8 cellular contexts compared by ENCODE assay signal in genomic region chr19:13842294-13843103, GRCh38. TPM values are rescaled to one million over a fixed set of nuclear protein-coding genes. Genes with fewer than 3 reads are reported as not detected.
DNase-seq lines count a peak whose midpoint lies in the region; ATAC-seq and TF ChIP-seq lines count a peak whose summit lies in the region.

No MANE protein-coding gene starts in this region.

- H3K4me3 ChIP-seq in Caco-2 (ENCODE audit: low read depth, low read length) (peak overlapping the region; percentile 81), body of pancreas (peak overlapping the region; percentile 76 to 96), iPS-11a (ENCODE audit: low read depth, low read length) (peak overlapping the region; percentile 63), skeletal muscle satellite cell (ENCODE audit: low read length) (peak overlapping the region; percentile 95)

- H3K27me3 Mint-ChIP-seq in Caco-2 (ENCODE audit: insufficient read depth, unreplicated experiment) (no peaks in the 10 kb centered on the region), T-helper 17 cell (no peaks in the 10 kb centered on the region)

- H3K27me3 ChIP-seq in Caco-2 (replicated peaks; ENCODE audit: control insufficient read depth, insufficient read depth, low read length) (no peaks in the 10 kb centered on the region), body of pancreas (no peaks in the 10 kb centered on the region), skeletal muscle satellite cell (ENCODE audit: control insufficient read depth, insufficient read depth, low read length) (no peaks in the 10 kb centered on the region)

- H3K4me3 Mint-ChIP-seq in Caco-2 (ENCODE audit: unreplicated experiment) (peak overlapping the region; percentile 86), T-helper 17 cell (peak overlapping the region; percentile 96)

- intact Hi-C loops in Caco-2 (cut with micrococcal nuclease; ENCODE audit: unreplicated experiment) = loop anchor here (10.0 kb wide), 1 partner anchor 48 kb away; the partner anchor contains the start of gene ZSWIM4
- intact Hi-C loops in body of pancreas (cut with DNase I) = no loop called here

- DNase-seq in Caco-2 (peak; percentile 70 to 80), T-helper 17 cell (peak; percentile 78 to 81 (median 81)), body of pancreas (peak; percentile 83 to 88 (median 86))

- H3K36me3 ChIP-seq in Caco-2 (ENCODE audit: control insufficient read depth, insufficient read depth, low read length) (no peaks in the 10 kb centered on the region), body of pancreas (replicated peaks in 1 of 2; ENCODE audit: insufficient read depth in 1 of 2, low read depth in 2 of 2) (no peaks in the 10 kb centered on the region), skeletal muscle satellite cell (ENCODE audit: insufficient read depth, low read length) (peaks cover 28% of the 10 kb centered on the region)

- H3K27ac Mint-ChIP-seq in Caco-2 (ENCODE audit: unreplicated experiment) (peak overlapping the region; percentile 93), T-helper 17 cell (peak overlapping the region; percentile 100)

- H3K4me2 ChIP-seq in skeletal muscle satellite cell (ENCODE audit: low read length) = peak overlapping the region; percentile 93

- H3K27ac ChIP-seq in body of pancreas = peak overlapping the region; percentile 90 to 96 (median 94)

- CTCF ChIA-PET in Caco-2 (lab: Charles Lee) = interaction anchor here (0.8 kb wide), 1 partner anchor 20 kb away, joined by 4 read pairs; no protein-coding TSS in a partner anchor

- peak; percentile 68 to 78 (median 76) for TF ChIP-seq POLR2A in body of pancreas (IDR thresholded peaks at IDR 0.05)

- H3K4me1 ChIP-seq in Caco-2 = peaks cover 49% of the 10 kb centered on the region
- peaks cover 67% of the 10 kb centered on the region for H3K4me1 ChIP-seq in body of pancreas
- peaks cover 47% of the 10 kb centered on the region for H3K4me1 ChIP-seq in skeletal muscle satellite cell (ENCODE audit: control insufficient read depth, insufficient read depth, low read length)

- H3K4me1 Mint-ChIP-seq in Caco-2 (ENCODE audit: low read depth, unreplicated experiment) = peaks cover 29% of the 10 kb centered on the region
- H3K4me1 Mint-ChIP-seq in T-helper 17 cell = peaks cover 62% of the 10 kb centered on the region

- 0 to 3% methylated on average over 10 to 55 of the region's 95 CpGs for WGBS in body of pancreas, 2 donors

- ATAC-seq in HG03521 (IDR thresholded peaks at IDR 0.05; ENCODE audit: unreplicated experiment) (peak; percentile 22), T-helper 17 cell (peak; percentile 15), body of pancreas (peak; percentile 40), HG03565 (IDR thresholded peaks at IDR 0.05; ENCODE audit: unreplicated experiment) (no peak), GM18907 (IDR thresholded peaks at IDR 0.05; ENCODE audit: unreplicated experiment) (no peak)

- H3K36me3 Mint-ChIP-seq in Caco-2 (ENCODE audit: insufficient read depth, unreplicated experiment) = peaks cover 51% of the 10 kb centered on the region
- peaks cover 4% of the 10 kb centered on the region for H3K36me3 Mint-ChIP-seq in T-helper 17 cell (ENCODE audit: low read depth)

- BruUV-seq in Caco-2 (replicated peaks; lab: Mats Ljungman, UMichigan) = no TSS peak

- POLR2A ChIA-PET in Caco-2 (lab: Charles Lee) = no interaction called here

- TF ChIP-seq CTCF in Caco-2 (IDR thresholded peaks at IDR 0.05; ENCODE audit: insufficient read depth in 1 of 2, low read depth in 1 of 2, low read length in 1 of 2, severe bottlenecking in 1 of 2, unreplicated experiment in 1 of 2) = peak in 1 of 2 experiments; percentile 20
- TF ChIP-seq CTCF in body of pancreas (IDR thresholded peaks at IDR 0.05) = peak in 1 of 7 experiments; percentile 1

- no peaks in the 10 kb centered on the region for H3K9me3 Mint-ChIP-seq in Caco-2 (ENCODE audit: unreplicated experiment)

- H3K9me3 ChIP-seq in Caco-2 = no peaks in the 10 kb centered on the region
- H3K9me3 ChIP-seq in T-helper 17 cell (ENCODE audit: control insufficient read depth, low read length, poor library complexity, severe bottlenecking) = no peaks in the 10 kb centered on the region
- H3K9me3 ChIP-seq in body of pancreas = no peaks in the 10 kb centered on the region
- H3K9me3 ChIP-seq in skeletal muscle satellite cell (replicated peaks; ENCODE audit: low read length) = no peaks in the 10 kb centered on the region

- H3K9ac ChIP-seq in skeletal muscle satellite cell (ENCODE audit: low read depth, low read length) = peak overlapping the region; percentile 98

RNA-seq across cellular contexts. Expression of gene NANOS3, which starts 34.4 kb away (rescaled TPM):
- total RNA-seq in Caco-2 (2022) (not detected in 2 replicates), T-helper 17 cell (1 to 10 TPM in 1 of 2 donors, under 1 TPM in 1; 0.60 to 2.6 TPM), body of pancreas (not detected)
- total RNA-seq in skeletal muscle satellite cell (2012; rRNA removed) = not detected in 2 replicates

RNA-seq across cellular contexts. Expression of gene ZSWIM4, which starts 47.3 kb away (rescaled TPM):
- 4.0 and 5.7 TPM in 2 replicates for total RNA-seq in Caco-2 (2022)
- total RNA-seq in T-helper 17 cell = 1 to 10 TPM; 4.2 to 5.3 TPM
- total RNA-seq in body of pancreas = 10 to 100 TPM in 1 of 2 donors, 1 to 10 TPM in 1; 3.4 to 12.5 TPM
- 2.8 and 3.5 TPM in 2 replicates for total RNA-seq in skeletal muscle satellite cell (2012; rRNA removed)

Comparison
In these comparisons a context has a peak if more than half of its experiments do, and no peak if none do; other contexts are left out.
1. ATAC-seq: peak in HG03521 (single experiment), T-helper 17 cell (single experiment) and body of pancreas (single experiment); none in HG03565 (single experiment) and GM18907 (single experiment).
2. Peak in every context shown above with its lines, with median percentiles within 50 percentile points of each other: DNase-seq and H3K4me3 ChIP-seq.